In genomic region chr5:132840896-132841818, GRCh38 we compare ENCODE assay signal across 1 cellular context.
A peak's percentile ranks its signal among the peaks of the same experiment; 100 is the strongest.
TF ChIP-seq lines count a peak whose summit lies in the region.

No MANE protein-coding gene starts in this region.

TF ChIP-seq in K562, 482 proteins besides CTCF, POLR2A, EP300 and RAD21:
- TF ChIP-seq CEBPG (CRISPR knock-in tag; IDR thresholded peaks at IDR 0.05), result no peak
- TF ChIP-seq CEBPG (tag; conservative IDR thresholded peaks at IDR 0.05 in 1 of 2, IDR thresholded peaks at IDR 0.05 in 1 of 2), result no peak
- peak in 1 of 2 experiments; percentile 8; a peak in 1 of 4 replicates for TF ChIP-seq KDM1A (IDR thresholded peaks at IDR 0.05)
